Comparison of ENCODE assay signal across 20 cellular contexts in genomic region chr15:85429522-85429921, GRCh38.
"Had no signal": no experiment of that assay in that cellular context is flagged by ENCODE, and none has a peak within 500 bp of the region (broad histone marks: within the 10 kb centered on the region; RNA-seq: fewer than 3 reads in every experiment).

No MANE protein-coding gene starts in this region.

- H3K4me3 ChIP-seq: body of pancreas, cardiac muscle cell, lung, upper lobe of right lung had no signal

- H3K27me3 Mint-ChIP-seq: activated naive CD8-positive, alpha-beta T cell treated with anti-CD3 and anti-CD28 coated beads, Interleukin-2, amount 10 ng/mL, durations not matched to agents 7 days and 5 days; naive thymus-derived CD4-positive, alpha-beta T cell; progenitor cell of endocrine pancreas had no signal

- H3K9me3 ChIP-seq: body of pancreas, upper lobe of right lung had no signal

- H3K27ac ChIP-seq: body of pancreas, cardiac muscle cell, upper lobe of right lung, VCaP had no signal

- ATAC-seq: activated CD8-positive, alpha-beta T cell treated with anti-CD3 and anti-CD28 coated beads, Interleukin-2, amount 10 ng/mL, durations not matched to agents 7 days and 5 days; body of pancreas; naive thymus-derived CD4-positive, alpha-beta T cell; upper lobe of right lung had no signal

- H3K4me1 ChIP-seq: body of pancreas had no signal

- DNase-seq: activated CD4-positive, alpha-beta T cell treated with anti-CD3 and anti-CD28 coated beads for 1 hour; activated CD4-positive, alpha-beta T cell treated with anti-CD3 and anti-CD28 coated beads, Interleukin-2, amount 50 U/mL, for 1 hour; activated CD8-positive, alpha-beta T cell treated with anti-CD3 and anti-CD28 coated beads, Interleukin-2, amount 10 ng/mL, durations not matched to agents 7 days and 5 days; activated naive CD4-positive, alpha-beta T cell; activated naive CD8-positive, alpha-beta T cell treated with anti-CD3 and anti-CD28 coated beads, Interleukin-2, amount 10 ng/mL, durations not matched to agents 7 days and 5 days; activated T-cell treated with anti-CD3 and anti-CD28 coated beads, Interleukin-2, amount 50 U/mL, for 1 hour; body of pancreas; foreskin fibroblast; naive thymus-derived CD4-positive, alpha-beta T cell; retina; stimulated activated CD4-positive, alpha-beta T cell treated with anti-CD3 and anti-CD28 coated beads, Interleukin-4, amount 100 ng/mL, for 24 hours; stimulated activated naive CD8-positive, alpha-beta T cell treated with anti-CD3 and anti-CD28 coated beads, Interleukin-15, Interleukin-2, amounts not matched to agents 100 U/mL and 50 U/mL, for 24 hours; upper lobe of right lung had no signal

- H3K36me3 ChIP-seq: cardiac muscle cell, upper lobe of right lung had no signal

- H3K9me3 Mint-ChIP-seq: activated T-helper 2 cell treated with anti-CD3 and anti-CD28 coated beads, Interferon-gamma antibody, Interleukin-2, Interleukin-4, amounts not matched to agents 10 μg/mL and 5 μg/mL and 100 μg/mL, durations not matched to agents 14 hours and 24 hours and 36 hours; naive thymus-derived CD4-positive, alpha-beta T cell; neural crest cell; T-helper 2 cell treated with Interferon-gamma antibody and Interleukin-4, amounts not matched to agents 5 μg/mL and 100 μg/mL, for 36 hours had no signal

- H3K27me3 ChIP-seq: body of pancreas, cardiac muscle cell, upper lobe of right lung had no signal

- H3K27ac Mint-ChIP-seq: activated CD8-positive, alpha-beta T cell treated with anti-CD3 and anti-CD28 coated beads, Interleukin-2, amount 10 ng/mL, durations not matched to agents 7 days and 5 days; activated naive CD8-positive, alpha-beta T cell treated with anti-CD3 and anti-CD28 coated beads, Interleukin-2, amount 10 ng/mL, durations not matched to agents 7 days and 5 days; activated T-helper 2 cell treated with anti-CD3 and anti-CD28 coated beads, Interferon-gamma antibody, Interleukin-2, Interleukin-4, amounts not matched to agents 10 μg/mL and 5 μg/mL and 100 μg/mL, durations not matched to agents 14 hours and 24 hours and 36 hours; progenitor cell of endocrine pancreas; T-helper 2 cell treated with Interferon-gamma antibody and Interleukin-4, amounts not matched to agents 5 μg/mL and 100 μg/mL, for 36 hours had no signal

- H3K4me3 Mint-ChIP-seq: activated CD8-positive, alpha-beta T cell treated with anti-CD3 and anti-CD28 coated beads, Interleukin-2, amount 10 ng/mL, durations not matched to agents 7 days and 5 days; activated naive CD8-positive, alpha-beta T cell treated with anti-CD3 and anti-CD28 coated beads, Interleukin-2, amount 10 ng/mL, durations not matched to agents 7 days and 5 days; neural crest cell; T-helper 2 cell treated with Interferon-gamma antibody and Interleukin-4, amounts not matched to agents 5 μg/mL and 100 μg/mL, for 36 hours had no signal
